Comparison of ENCODE assay signal across 8 cellular contexts in the genomic region with DNA sequence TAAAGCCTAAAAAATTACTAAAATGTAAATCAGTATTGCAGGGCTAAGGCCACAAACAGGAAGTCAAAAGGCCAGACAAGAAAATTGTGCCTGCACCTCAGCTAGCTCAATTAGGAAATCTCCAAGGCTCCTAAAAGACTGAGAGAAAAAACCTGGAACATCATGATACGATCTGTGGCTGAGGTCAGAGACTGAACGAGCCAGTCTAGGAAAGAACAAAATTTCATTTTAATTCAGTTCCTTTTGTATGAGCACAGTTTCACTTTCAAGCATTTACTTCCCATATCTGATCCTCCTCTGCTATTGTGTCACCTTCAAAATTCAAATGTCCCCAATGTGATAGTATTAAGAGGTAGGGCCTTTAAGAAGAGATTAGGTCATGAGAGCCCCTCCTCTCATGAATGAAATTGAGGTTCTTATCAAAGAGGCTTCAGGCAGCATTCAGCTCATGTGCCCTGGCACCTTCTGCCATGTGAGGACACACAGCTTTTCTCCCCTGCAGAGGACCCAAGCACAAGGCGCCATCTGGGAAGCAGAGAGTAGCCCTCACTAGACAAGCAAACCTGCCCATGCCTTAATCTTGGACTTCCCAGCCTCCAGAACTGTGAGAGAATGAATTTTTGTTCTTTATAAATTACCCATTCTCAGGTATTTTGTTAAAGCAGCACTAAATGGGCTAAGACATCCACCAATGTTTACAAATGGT. TPM values are rescaled to one million over a fixed set of nuclear protein-coding genes. Genes with fewer than 3 reads are reported as not detected.
A peak's percentile ranks its signal among the peaks of the same experiment; 100 is the strongest.
DNase-seq lines count a peak whose midpoint lies in the region; ATAC-seq, FAIRE-seq and TF ChIP-seq lines count a peak whose summit lies in the region.

No MANE protein-coding gene starts in this region.

- H3K4me3 ChIP-seq in ascending aorta: no peak overlapping the region
- H3K4me3 ChIP-seq in small intestine (ENCODE audit: low read depth in 1 of 2, low read length in 2 of 2): no peak overlapping the region

- ATAC-seq in activated CD4-positive, alpha-beta T cell treated with anti-CD3 and anti-CD28 coated beads for 36 hours: peak; percentile 20
- no peak for ATAC-seq in GM21515 (IDR thresholded peaks at IDR 0.05; ENCODE audit: unreplicated experiment)
- ATAC-seq in HG03354 (IDR thresholded peaks at IDR 0.05; ENCODE audit: poor library complexity, severe bottlenecking, unreplicated experiment): no peak

- no peak for FAIRE-seq in small intestine (lab: Jason Lieb, UNC)

- 36 to 53% (median 38%) methylated on average over 3 of the region's 3 CpGs for WGBS in small intestine, 3 donors

- CTCF ChIA-PET in activated CD4-positive, alpha-beta T cell treated with anti-CD3 and anti-CD28 coated beads for 36 hours (lab: Charles Lee): interaction anchor here (0.6 to 1.1 kb wide), 2 partner anchors 13 to 213 kb away, joined by 3 to 6 read pairs; no protein-coding TSS in a partner anchor

- no peaks in the 10 kb centered on the region for H3K9me3 ChIP-seq in ascending aorta
- no peaks in the 10 kb centered on the region for H3K9me3 ChIP-seq in small intestine (ENCODE audit: control insufficient read depth, low read depth)

- peaks cover 27% of the 10 kb centered on the region for H3K36me3 Mint-ChIP-seq in activated CD4-positive, alpha-beta T cell treated with anti-CD3 and anti-CD28 coated beads for 36 hours (ENCODE audit: low read depth)

- H3K4me3 Mint-ChIP-seq in activated CD4-positive, alpha-beta T cell treated with anti-CD3 and anti-CD28 coated beads for 36 hours: no peak overlapping the region

- no peaks in the 10 kb centered on the region for H3K27me3 Mint-ChIP-seq in activated CD4-positive, alpha-beta T cell treated with anti-CD3 and anti-CD28 coated beads for 36 hours

- POLR2A ChIA-PET in activated CD4-positive, alpha-beta T cell treated with anti-CD3 and anti-CD28 coated beads for 36 hours (lab: Charles Lee): no interaction called here

- peak overlapping the region; percentile 64 for H3K27ac Mint-ChIP-seq in activated CD4-positive, alpha-beta T cell treated with anti-CD3 and anti-CD28 coated beads for 36 hours

- TF ChIP-seq CTCF in ascending aorta (IDR thresholded peaks at IDR 0.05): no peak

- DNase-seq in activated CD4-positive, alpha-beta T cell treated with anti-CD3 and anti-CD28 coated beads for 36 hours: no peak
- DNase-seq in activated CD4-positive, alpha-beta T cell treated with anti-CD3 and anti-CD28 coated beads for 4 hours: no peak
- DNase-seq in Kasumi-1 (lab: John Stamatoyannopoulos, UW): peak; percentile 16 to 42
- DNase-seq in ascending aorta (ENCODE audit: low spot score in 2 of 2): no peak
- peak; percentile 51 for DNase-seq in small intestine
- DNase-seq in dermis blood vessel endothelial cell: no peak

- H3K36me3 ChIP-seq in ascending aorta: peaks cover 34 to 44% of the 10 kb centered on the region in 2 donors
- H3K36me3 ChIP-seq in small intestine (ENCODE audit: control insufficient read depth in 2 of 2, insufficient read depth in 2 of 2, low read length in 2 of 2): peaks cover 5 to 26% of the 10 kb centered on the region in 2 donors

- H3K27ac ChIP-seq in ascending aorta (peak overlapping the region; percentile 7 to 45), small intestine (ENCODE audit: low read depth in 1 of 2, low read length in 1 of 2) (peak overlapping the region; percentile 72 to 86)

- H3K9me3 Mint-ChIP-seq in activated CD4-positive, alpha-beta T cell treated with anti-CD3 and anti-CD28 coated beads for 36 hours (ENCODE audit: low read depth): no peaks in the 10 kb centered on the region

- no peaks in the 10 kb centered on the region for H3K27me3 ChIP-seq in ascending aorta
- H3K27me3 ChIP-seq in small intestine (ENCODE audit: control insufficient read depth in 2 of 2, insufficient read depth in 2 of 2, low read length in 2 of 2): no peaks in the 10 kb centered on the region

- H3K4me1 ChIP-seq in ascending aorta: peaks cover 0 to 3% of the 10 kb centered on the region in 2 donors
- H3K4me1 ChIP-seq in small intestine (ENCODE audit: control insufficient read depth in 2 of 2, insufficient read depth in 1 of 2, low read depth in 1 of 2, low read length in 1 of 2): peaks cover 7 to 19% of the 10 kb centered on the region in 2 donors

- peaks cover 12% of the 10 kb centered on the region for H3K4me1 Mint-ChIP-seq in activated CD4-positive, alpha-beta T cell treated with anti-CD3 and anti-CD28 coated beads for 36 hours

- intact Hi-C loops in activated CD4-positive, alpha-beta T cell treated with anti-CD3 and anti-CD28 coated beads for 36 hours (cut with DNase I, micrococcal nuclease): no loop called here
- intact Hi-C loops in ascending aorta (cut with DNase I): no loop called here

RNA-seq across cellular contexts. Expression of gene PRKAB1, which starts 14.9 kb away (rescaled TPM):
- total RNA-seq in activated CD4-positive, alpha-beta T cell treated with anti-CD3 and anti-CD28 coated beads for 36 hours: 10 to 100 TPM; 18.0 to 21.7 TPM
- 41.2 TPM for total RNA-seq in ascending aorta
- 10 to 100 TPM; 32.3 to 70.2 (median 66.7) TPM for polyA plus RNA-seq in small intestine
- 19.9 and 23.0 TPM in 2 replicates for total RNA-seq in dermis blood vessel endothelial cell

Comparison
In these comparisons a context has a peak if more than half of its experiments do, and no peak if none do; other contexts are left out.
1. DNase-seq: peak in Kasumi-1 (2 of 2) and small intestine (single experiment); none in activated CD4-positive, alpha-beta T cell treated with anti-CD3 and anti-CD28 coated beads for 36 hours (single experiment), activated CD4-positive, alpha-beta T cell treated with anti-CD3 and anti-CD28 coated beads for 4 hours (0 of 2), ascending aorta (0 of 2) and dermis blood vessel endothelial cell (single experiment).